In genomic region chr14:73492661-73493060, GRCh38 we compare ENCODE assay signal across 11 cellular contexts. TPM values are rescaled to one million over a fixed set of nuclear protein-coding genes. Genes with fewer than 3 reads are reported as not detected.
DNase-seq lines count a peak whose midpoint lies in the region; ATAC-seq and TF ChIP-seq lines count a peak whose summit lies in the region.
"Had no signal": no experiment of that assay in that cellular context is flagged by ENCODE, and none has a peak within 500 bp of the region (broad histone marks: within the 10 kb centered on the region; RNA-seq: fewer than 3 reads in every experiment).

No MANE protein-coding gene starts in this region.

- H4K20me1 ChIP-seq in Karpas-422 (ENCODE audit: insufficient read depth, low read depth, low read length), result peaks cover 18% of the 10 kb centered on the region

- TF ChIP-seq CTCF in dorsolateral prefrontal cortex (IDR thresholded peaks at IDR 0.05 in 54 of 56, conservative IDR thresholded peaks at IDR 0.05 in 2 of 56; ENCODE audit: low read depth in 1 of 56, partially characterized antibody in 56 of 56), result no peak
- no peak for TF ChIP-seq CTCF in parathyroid adenoma (IDR thresholded peaks at IDR 0.05)
- TF ChIP-seq CTCF in adrenal gland (IDR thresholded peaks at IDR 0.05), result no peak

- H3K9me3 ChIP-seq in Karpas-422 (ENCODE audit: low read length) (no peaks in the 10 kb centered on the region), parathyroid adenoma (ENCODE audit: control insufficient read depth, low read length) (no peaks in the 10 kb centered on the region), adrenal gland (replicated peaks in 1 of 3) (no peaks in the 10 kb centered on the region)

- H3K4me2 ChIP-seq in Karpas-422 (ENCODE audit: low read depth, low read length, poor library complexity, severe bottlenecking) (peak overlapping the region; percentile 93), parathyroid adenoma (ENCODE audit: low read length) (peak overlapping the region; percentile 3)

- H3K36me3 ChIP-seq in Karpas-422 (ENCODE audit: insufficient read depth, low read length), result peaks cover 21% of the 10 kb centered on the region
- H3K36me3 ChIP-seq in parathyroid adenoma (ENCODE audit: control insufficient read depth, insufficient read depth, low read length), result no peaks in the 10 kb centered on the region
- no peaks in the 10 kb centered on the region for H3K36me3 ChIP-seq in adrenal gland (replicated peaks in 1 of 2)

- H2AFZ ChIP-seq in Karpas-422 (ENCODE audit: low read length) (no peak overlapping the region), parathyroid adenoma (no peak overlapping the region)

- 73 to 79% (median 77%) methylated on average over 5 of the region's 5 CpGs for WGBS in adrenal gland, 4 donors

- H3K9ac ChIP-seq in Karpas-422 (ENCODE audit: low read length) (peak overlapping the region; percentile 93; the same call in 1 of the 2 replicates), parathyroid adenoma (no peak overlapping the region)

- no peak for TF ChIP-seq POLR2A in adrenal gland (IDR thresholded peaks at IDR 0.05)

- H3K27ac ChIP-seq in Karpas-422 (ENCODE audit: low read length) (no peak overlapping the region), dorsolateral prefrontal cortex (peak overlapping the region in 2 of 59 donors; percentile 8 to 14), parathyroid adenoma (no peak overlapping the region), adrenal gland (no peak overlapping the region)
- H3K27ac ChIP-seq: 22Rv1 had no signal

- H3K4me1 ChIP-seq in Karpas-422 (ENCODE audit: low read length), result peaks cover 31% of the 10 kb centered on the region
- H3K4me1 ChIP-seq in parathyroid adenoma, result peaks cover 14% of the 10 kb centered on the region
- H3K4me1 ChIP-seq in adrenal gland (replicated peaks in 1 of 2), result peaks cover 0 to 30% of the 10 kb centered on the region in 2 donors

- no peaks in the 10 kb centered on the region for H3K27me3 ChIP-seq in Karpas-422 (ENCODE audit: low read length)
- H3K27me3 ChIP-seq in dorsolateral prefrontal cortex, result no peaks in the 10 kb centered on the region
- no peaks in the 10 kb centered on the region for H3K27me3 ChIP-seq in parathyroid adenoma (ENCODE audit: control insufficient read depth, insufficient read depth, low read length)
- H3K27me3 ChIP-seq in adrenal gland, result no peaks in the 10 kb centered on the region

- peak overlapping the region; percentile 91; the same call in 1 of the 2 replicates for H3K4me3 ChIP-seq in Karpas-422 (ENCODE audit: low read length)
- peak overlapping the region in 34 of 59 donors; percentile 6 to 90 (median 81) for H3K4me3 ChIP-seq in dorsolateral prefrontal cortex
- H3K4me3 ChIP-seq in parathyroid adenoma (ENCODE audit: low read depth, low read length), result no peak overlapping the region
- no peak overlapping the region for H3K4me3 ChIP-seq in adrenal gland

- peaks cover 40% of the 10 kb centered on the region for H3K79me2 ChIP-seq in Karpas-422 (ENCODE audit: low read length)
- no peaks in the 10 kb centered on the region for H3K79me2 ChIP-seq in parathyroid adenoma

- intact Hi-C loops in dorsolateral prefrontal cortex (cut with DNase I), result loop anchor here (10.0 kb wide), 3 partner anchors 142 to 438 kb away; partner anchors contain the start of genes PNMA1 (in 1 of the 2) and RBM25 (in 1 of the 2)
- intact Hi-C loops in adrenal gland (cut with DNase I), result no loop called here

- H3K9me2 ChIP-seq in Karpas-422 (replicated peaks; ENCODE audit: insufficient read depth, low read length), result no peaks in the 10 kb centered on the region

- DNase-seq in DMS 273 (lab: John Stamatoyannopoulos, UW; ENCODE audit: unreplicated experiment) (peak; percentile 44), DMS 273 treated with DMSO at 0.1 percent for 48 hours (lab: John Stamatoyannopoulos, UW) (no peak), Karpas-422 (no peak), dorsolateral prefrontal cortex (no peak), cerebellum (ENCODE audit: low spot score) (no peak), adrenal gland (no peak)
- DNase-seq: activated CD8-positive, alpha-beta memory T cell treated with anti-CD3 and anti-CD28 coated beads for 24 hours had no signal

- no peak for ATAC-seq in HG03097 (IDR thresholded peaks at IDR 0.05; ENCODE audit: low FRiP score, unreplicated experiment)

RNA-seq across cellular contexts. Expression of gene RIOX1, which starts 1.9 kb away (rescaled TPM):
- 23.1 and 36.8 TPM in 2 replicates for total RNA-seq in Karpas-422 (2014; rRNA removed; shearing (Covaris generic); ENCODE audit: low replicate concordance)
- total RNA-seq in dorsolateral prefrontal cortex (10 to 100 TPM in 118 of 120 experiments, 1 to 10 TPM in 2; 9.3 to 18.4 (median 13.5) TPM), cerebellum (18.6 TPM), adrenal gland (10 to 100 TPM in 6 of 8 donors, 1 to 10 TPM in 2; 9.0 to 21.2 (median 11.8) TPM)
- polyA plus RNA-seq in adrenal gland, result 1 to 10 TPM; 5.2 to 6.0 (median 5.9) TPM

RNA-seq across cellular contexts. Expression of gene NUMB, which starts 34.3 kb away (rescaled TPM):
- total RNA-seq in Karpas-422 (2014; rRNA removed; shearing (Covaris generic); ENCODE audit: low replicate concordance), result 36.0 and 41.1 TPM in 2 replicates
- total RNA-seq in dorsolateral prefrontal cortex, result 10 to 100 TPM; 49.2 to 92.1 (median 68.4) TPM
- total RNA-seq in cerebellum, result 34.5 TPM
- 10 to 100 TPM; 36.1 to 63.3 (median 56.5) TPM for total RNA-seq in adrenal gland
- 10 to 100 TPM; 26.1 to 41.8 (median 41.4) TPM for polyA plus RNA-seq in adrenal gland

RNA-seq across cellular contexts. Expression of gene ACOT1, which starts 44.3 kb away (rescaled TPM):
- total RNA-seq in Karpas-422 (2014; rRNA removed; shearing (Covaris generic); ENCODE audit: low replicate concordance), result 4.1 and 5.9 TPM in 2 replicates
- total RNA-seq in dorsolateral prefrontal cortex (10 to 100 TPM in 48 of 120 experiments, 1 to 10 TPM in 72; 1.3 to 25.8 (median 9.0) TPM), cerebellum (1.5 TPM), adrenal gland (10 to 100 TPM in 7 of 8 donors, 1 to 10 TPM in 1; 8.7 to 31.4 (median 17.4) TPM)
- polyA plus RNA-seq in adrenal gland, result 10 to 100 TPM in 2 of 3 donors, 1 to 10 TPM in 1; 3.5 to 11.1 (median 10.4) TPM
- total RNA-seq: HT1080 had no signal

Comparison
In these comparisons a context has a peak if more than half of its experiments do, and no peak if none do; other contexts are left out.
1. H3K4me3 ChIP-seq: peak in Karpas-422 (single experiment) and dorsolateral prefrontal cortex (34 of 59); none in parathyroid adenoma (single experiment) and adrenal gland (0 of 4).
2. intact Hi-C loops: an anchor here in dorsolateral prefrontal cortex (10.0 kb wide); none called in adrenal gland.